9 cellular contexts compared by ENCODE assay signal in the genomic region with DNA sequence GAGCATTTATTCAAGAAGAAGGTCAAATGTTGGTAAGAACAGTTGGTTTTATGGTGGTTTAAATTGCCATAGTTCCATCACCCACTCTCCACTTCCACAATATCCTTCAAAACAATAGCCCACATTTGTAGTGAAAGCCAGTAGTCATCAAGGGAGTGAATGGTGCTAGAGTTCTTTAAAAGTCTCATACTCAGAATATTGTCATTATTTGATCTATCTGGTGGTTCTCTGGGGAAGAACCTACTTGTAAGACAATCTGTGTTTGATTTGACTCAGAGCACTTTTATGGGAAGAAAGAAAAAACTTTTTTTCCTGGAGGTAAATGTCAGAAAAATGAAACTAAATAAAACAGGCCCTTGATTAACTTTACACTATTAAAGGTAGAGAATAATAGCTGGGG.
"Had no signal": no experiment of that assay in that cellular context is flagged by ENCODE, and none has a peak within 500 bp of the region (broad histone marks: within the 10 kb centered on the region; RNA-seq: fewer than 3 reads in every experiment).

No MANE protein-coding gene starts in this region.

- H3K9me3 ChIP-seq: HAP-1 had no signal

- H3K36me3 ChIP-seq: HAP-1 had no signal

- H3K27ac ChIP-seq: GM23248 had no signal

- ATAC-seq: GM23338, HCT116 had no signal

- H3K4me1 ChIP-seq: HAP-1 had no signal

- H2AFZ ChIP-seq: GM23248, GM23338 had no signal

- H3K4me3 ChIP-seq: GM23248, GM23338, HAP-1 had no signal

- H3K9ac ChIP-seq: GM23248 had no signal

- DNase-seq: GM23248, GOT3, H7, H9, HCEC 1CT, HFFc6 had no signal

- H3K4me2 ChIP-seq: GM23338 had no signal
